7 cellular contexts compared by ENCODE assay signal in genomic region chr7:1028044-1028770, GRCh38. TPM values are rescaled to one million over a fixed set of nuclear protein-coding genes. Genes with fewer than 3 reads are reported as not detected.
DNase-seq lines count a peak whose midpoint lies in the region; ATAC-seq and TF ChIP-seq lines count a peak whose summit lies in the region.

No MANE protein-coding gene starts in this region.

- H3K9ac ChIP-seq in smooth muscle cell (ENCODE audit: low read depth), result peak overlapping the region; percentile 42

- H3K4me3 ChIP-seq in WERI-Rb-1 (ENCODE audit: low read depth, low read length), result peak overlapping the region; percentile 65
- H3K4me3 ChIP-seq in cardiac fibroblast (replicated peaks in 1 of 2; ENCODE audit: low read depth in 2 of 2, low read length in 2 of 2), result peak overlapping the region; percentile 53 to 64
- peak overlapping the region; percentile 80 for H3K4me3 ChIP-seq in smooth muscle cell

- peak; percentile 63 for DNase-seq in NCI-H146 treated with DMSO at 0.1 percent for 48 hours (lab: John Stamatoyannopoulos, UW; ENCODE audit: unreplicated experiment)
- peak; percentile 89 for DNase-seq in WERI-Rb-1
- peak; percentile 86 to 91 for DNase-seq in cardiac fibroblast (ENCODE audit: low read depth in 2 of 2)
- DNase-seq in inferior parietal cortex (ENCODE audit: extremely low spot score), result peak; percentile 83
- DNase-seq in smooth muscle cell (lab: John Stamatoyannopoulos, UW; ENCODE audit: unreplicated experiment), result peak; percentile 75

- peaks cover 24% of the 10 kb centered on the region for H3K79me2 ChIP-seq in smooth muscle cell (ENCODE audit: low read depth)

- peaks cover 19% of the 10 kb centered on the region for H3K4me1 ChIP-seq in smooth muscle cell (ENCODE audit: low read depth)

- TF ChIP-seq CTCF in WERI-Rb-1 (IDR thresholded peaks at IDR 0.05; ENCODE audit: low read depth, low read length) (no peak), cardiac fibroblast (IDR thresholded peaks at IDR 0.05; ENCODE audit: low read depth, low read length) (no peak), smooth muscle cell (IDR thresholded peaks at IDR 0.05; ENCODE audit: borderline replicate concordance, insufficient read depth, poor library complexity, severe bottlenecking) (no peak)

- H3F3A ChIP-seq in smooth muscle cell (ENCODE audit: low read depth), result peaks cover 10% of the 10 kb centered on the region

- peak overlapping the region; percentile 69 for H2AFZ ChIP-seq in smooth muscle cell (ENCODE audit: low read depth)

- peak; percentile 65 for ATAC-seq in GM18498 (IDR thresholded peaks at IDR 0.05; ENCODE audit: unreplicated experiment)
- ATAC-seq in HG02763 (IDR thresholded peaks at IDR 0.05; ENCODE audit: unreplicated experiment), result peak; percentile 55

- WGBS in smooth muscle cell (ENCODE audit: low lambda C conversion rate), result 2% methylated on average over 15 of the region's 77 CpGs

- peak overlapping the region; percentile 98 for H3K4me2 ChIP-seq in smooth muscle cell

- H3K27ac ChIP-seq in WERI-Rb-1 (peak overlapping the region; percentile 85), smooth muscle cell (ENCODE audit: low read depth) (peak overlapping the region; percentile 83)

- H4K20me1 ChIP-seq in smooth muscle cell (ENCODE audit: low read depth), result peaks cover 45% of the 10 kb centered on the region

- H3K9me3 ChIP-seq in WERI-Rb-1 (ENCODE audit: severe bottlenecking), result no peaks in the 10 kb centered on the region
- H3K9me3 ChIP-seq in smooth muscle cell (replicated peaks; ENCODE audit: low read depth), result no peaks in the 10 kb centered on the region

- peaks cover 23% of the 10 kb centered on the region for H3K36me3 ChIP-seq in WERI-Rb-1
- no peaks in the 10 kb centered on the region for H3K36me3 ChIP-seq in smooth muscle cell (ENCODE audit: low read depth)

- H3K27me3 ChIP-seq in WERI-Rb-1 (ENCODE audit: insufficient read depth, low read depth, severe bottlenecking), result no peaks in the 10 kb centered on the region
- H3K27me3 ChIP-seq in smooth muscle cell (ENCODE audit: low read depth), result no peaks in the 10 kb centered on the region

RNA-seq across cellular contexts. Expression of gene GPR146, which starts 16.1 kb away (rescaled TPM):
- total RNA-seq in smooth muscle cell, result 1.8 and 3.6 TPM in 2 replicates
- polyA plus RNA-seq in smooth muscle cell, result 2.2 and 3.8 TPM in 2 replicates

RNA-seq across cellular contexts. Expression of gene CYP2W1, which starts 45.2 kb away (rescaled TPM):
- not detected in 2 replicates for total RNA-seq in smooth muscle cell
- 0.44 TPM in 1 of 2 replicates, not detected in the other for polyA plus RNA-seq in smooth muscle cell

RNA-seq across cellular contexts. Expression of gene COX19, which starts 52.9 kb away (rescaled TPM):
- 10.0 and 10.4 TPM in 2 replicates for total RNA-seq in smooth muscle cell
- 10.4 and 19.0 TPM in 2 replicates for polyA plus RNA-seq in smooth muscle cell

RNA-seq across cellular contexts. Expression of gene GPER1, which starts 59.7 kb away (rescaled TPM):
- 0.67 and 1.3 TPM in 2 replicates for total RNA-seq in smooth muscle cell
- polyA plus RNA-seq in smooth muscle cell, result 2.3 and 4.0 TPM in 2 replicates

Comparison
In these comparisons a context has a peak if more than half of its experiments do, and no peak if none do; other contexts are left out.
1. Peak in every context shown above with its lines: DNase-seq, ATAC-seq, H3K4me3 ChIP-seq and H3K27ac ChIP-seq.